ENCODE assay signal across 18 cellular contexts in genomic region chr5:125402787-125403186, GRCh38.
"Had no signal": no experiment of that assay in that cellular context is flagged by ENCODE, and none has a peak within 500 bp of the region (broad histone marks: within the 10 kb centered on the region; RNA-seq: fewer than 3 reads in every experiment).

No MANE protein-coding gene starts in this region.

- H3K36me3 ChIP-seq: gastrocnemius medialis, spleen, upper lobe of right lung had no signal

- H3K4me1 ChIP-seq: gastrocnemius medialis, spleen, upper lobe of right lung had no signal

- H3K4me3 ChIP-seq: gastrocnemius medialis, lung, spleen, upper lobe of right lung had no signal

- H3K27ac ChIP-seq: gastrocnemius medialis, spleen, upper lobe of right lung had no signal

- H3K36me3 Mint-ChIP-seq: activated naive CD4-positive, alpha-beta T cell treated with anti-CD3 and anti-CD28 coated beads, Interleukin-2, amount 50 U/mL, for 72 hours; naive thymus-derived CD4-positive, alpha-beta T cell had no signal

- H3K27me3 Mint-ChIP-seq: activated T-helper 17 cell treated with anti-CD3 and anti-CD28 coated beads, Interleukin-2, amount 50 U/mL, for 72 hours; naive thymus-derived CD4-positive, alpha-beta T cell had no signal

- H3K4me1 Mint-ChIP-seq: activated T-helper 17 cell treated with anti-CD3 and anti-CD28 coated beads, Interleukin-2, amount 50 U/mL, for 72 hours; naive thymus-derived CD4-positive, alpha-beta T cell had no signal

- H3K27ac Mint-ChIP-seq: activated naive CD4-positive, alpha-beta T cell treated with anti-CD3 and anti-CD28 coated beads, Interleukin-2, amount 50 U/mL, for 72 hours; activated T-helper 17 cell treated with anti-CD3 and anti-CD28 coated beads, Interleukin-2, amount 50 U/mL, for 72 hours; naive thymus-derived CD4-positive, alpha-beta T cell; WTC11 had no signal

- DNase-seq: activated T-cell treated with anti-CD3 and anti-CD28 coated beads, Interleukin-2, amount 50 U/mL, for 1 hour; aorta; effector CD4-positive, alpha-beta T cell; gastrocnemius medialis; left cardiac atrium; naive thymus-derived CD4-positive, alpha-beta T cell; occipital lobe; spleen; stimulated activated CD4-positive, alpha-beta T cell treated with anti-CD3 and anti-CD28 coated beads, Interleukin-4, amount 100 ng/mL, for 1 hour; stimulated activated naive CD4-positive, alpha-beta T cell treated with Interleukin-2 at 50 U/mL for 16 hours; T-helper 1 cell; upper lobe of right lung had no signal

- ATAC-seq: activated naive CD4-positive, alpha-beta T cell treated with anti-CD3 and anti-CD28 coated beads, Interleukin-2, amount 50 U/mL, for 72 hours; activated T-helper 17 cell treated with anti-CD3 and anti-CD28 coated beads, Interleukin-2, amount 50 U/mL, for 72 hours; gastrocnemius medialis; left cardiac atrium; naive thymus-derived CD4-positive, alpha-beta T cell; upper lobe of right lung; WTC11 had no signal

- H3K27me3 ChIP-seq: gastrocnemius medialis, spleen, upper lobe of right lung had no signal

- H3K4me3 Mint-ChIP-seq: activated T-helper 17 cell treated with anti-CD3 and anti-CD28 coated beads, Interleukin-2, amount 50 U/mL, for 72 hours; brain; naive thymus-derived CD4-positive, alpha-beta T cell; neural crest cell; WTC11 had no signal

- H3K9me3 ChIP-seq: gastrocnemius medialis, upper lobe of right lung had no signal
